ENCODE assay signal across 8 cellular contexts in genomic region chr15:66702035-66702769, GRCh38. TPM values are rescaled to one million over a fixed set of nuclear protein-coding genes. Genes with fewer than 3 reads are reported as not detected.
DNase-seq lines count a peak whose midpoint lies in the region; TF ChIP-seq lines count a peak whose summit lies in the region.

TSS of gene SMAD6 (plus strand) at chr15:66702236. CDS start at chr15:66703259, 1,023 bp downstream.

- TF ChIP-seq RAD21 in SK-N-SH (IDR thresholded peaks at IDR 0.05; ENCODE audit: low read length), result no peak

- WGBS in SK-N-SH (ENCODE audit: low lambda C conversion rate), result 1% methylated on average over 22 of the region's 53 CpGs
- no CpG with 5 or more reads among the region's 53 CpGs for WGBS in neuronal stem cell (ENCODE audit: extremely low coverage in 2 of 2, insufficient read length in 2 of 2, insufficient replicate concordance in 1 of 2), 2 donors

- no peaks in the 10 kb centered on the region for H3K36me3 Mint-ChIP-seq in activated naive CD4-positive, alpha-beta T cell treated with anti-CD3 and anti-CD28 coated beads, Interleukin-2, amount 10 ng/mL, durations not matched to agents 7 days and 5 days

- peaks cover 11% of the 10 kb centered on the region for H3F3A ChIP-seq in SK-N-SH (replicated peaks; ENCODE audit: insufficient read depth)

- H3K4me2 ChIP-seq in SK-N-SH (peak within 1 kb of the TSS; percentile 95), neuronal stem cell (ENCODE audit: insufficient read depth, low read length, poor library complexity, severe bottlenecking) (peak within 1 kb of the TSS; percentile 89)

- no peak within 1 kb of the TSS for H2BK120ac ChIP-seq in neuronal stem cell (ENCODE audit: low read depth, low read length)

- no peak within 1 kb of the TSS for H2BK12ac ChIP-seq in neuronal stem cell (ENCODE audit: low read length)

- no peaks in the 10 kb centered on the region for H3K9me3 ChIP-seq in A673 (ENCODE audit: low read depth, low read length, poor library complexity, severe bottlenecking)
- no peaks in the 10 kb centered on the region for H3K9me3 ChIP-seq in SK-N-SH
- H3K9me3 ChIP-seq in neuronal stem cell (replicated peaks in 1 of 2; ENCODE audit: control insufficient read depth in 2 of 2, insufficient read depth in 1 of 2, low read depth in 1 of 2, low read length in 2 of 2), result no peaks in the 10 kb centered on the region
- H3K9me3 ChIP-seq in stomach smooth muscle (ENCODE audit: control insufficient read depth in 2 of 2, low read length in 2 of 2), result no peaks in the 10 kb centered on the region

- H4K8ac ChIP-seq in neuronal stem cell (ENCODE audit: low read depth, low read length), result no peak within 1 kb of the TSS

- no peak within 1 kb of the TSS for H4K91ac ChIP-seq in neuronal stem cell (ENCODE audit: low read depth, low read length, poor library complexity)

- H3K4me1 ChIP-seq in A673 (ENCODE audit: insufficient read depth, low read length, poor library complexity, severe bottlenecking), result peaks cover 39% of the 10 kb centered on the region
- peaks cover 34 to 36% of the 10 kb centered on the region in 2 experiments for H3K4me1 ChIP-seq in SK-N-SH (ENCODE audit: control insufficient read depth in 1 of 2, insufficient read depth in 2 of 2, low read depth in 1 of 2, low read length in 1 of 2)
- H3K4me1 ChIP-seq in neuronal stem cell (ENCODE audit: control insufficient read depth in 2 of 2, insufficient read depth in 1 of 2, low read depth in 1 of 2, low read length in 2 of 2), result peaks cover 15 to 31% of the 10 kb centered on the region in 2 donors
- peaks cover 47% of the 10 kb centered on the region for H3K4me1 ChIP-seq in stomach smooth muscle (ENCODE audit: control insufficient read depth, insufficient read depth, low read length)

- H3K27me3 Mint-ChIP-seq in activated naive CD4-positive, alpha-beta T cell treated with anti-CD3 and anti-CD28 coated beads, Interleukin-2, amount 10 ng/mL, durations not matched to agents 7 days and 5 days, result peaks cover 57% of the 10 kb centered on the region

- peak within 1 kb of the TSS; percentile 76 for H3K9ac ChIP-seq in SK-N-SH
- H3K9ac ChIP-seq in neuronal stem cell (ENCODE audit: low read depth, low read length, poor library complexity), result peak within 1 kb of the TSS; percentile 89
- H3K9ac ChIP-seq in stomach smooth muscle (ENCODE audit: low read length in 2 of 2), result peak within 1 kb of the TSS; percentile 47 to 51

- CTCF ChIA-PET in A673 (lab: Charles Lee), result interaction anchor here (0.5 to 1.7 kb wide), 5 partner anchors 12 to 1714 kb away, joined by 3 to 9 read pairs (median 4); no protein-coding TSS in a partner anchor
- CTCF ChIA-PET in SK-N-SH (lab: Yijun Ruan, JAX), result interaction anchor here (0.8 to 12.9 kb wide), 9 partner anchors 12 to 149 kb away, joined by 3 to 172 read pairs (median 5); no protein-coding TSS in a partner anchor
- CTCF ChIA-PET in activated naive CD4-positive, alpha-beta T cell treated with anti-CD3 and anti-CD28 coated beads, Interleukin-2, amount 10 ng/mL, durations not matched to agents 7 days and 5 days (lab: Charles Lee), result interaction anchor here (1.5 kb wide), 2 partner anchors 12 to 64 kb away, joined by 3 to 4 read pairs; no protein-coding TSS in a partner anchor

- H3K27ac ChIP-seq in A673 (ENCODE audit: low read depth, low read length, poor library complexity, severe bottlenecking) (peak within 1 kb of the TSS; percentile 82), SK-N-SH (ENCODE audit: low read depth in 2 of 2, low read length in 1 of 2) (peak within 1 kb of the TSS; percentile 89), neuronal stem cell (replicated peaks; ENCODE audit: low read length) (peak within 1 kb of the TSS; percentile 0), stomach smooth muscle (ENCODE audit: low read length) (peak within 1 kb of the TSS; percentile 67)

- H3K4ac ChIP-seq in neuronal stem cell (ENCODE audit: low read length), result no peak within 1 kb of the TSS

- H2AFZ ChIP-seq in SK-N-SH (ENCODE audit: low read depth), result peak within 1 kb of the TSS; percentile 90
- H2AFZ ChIP-seq in neuronal stem cell (ENCODE audit: low read length), result peak within 1 kb of the TSS; percentile 85

- peak within 1 kb of the TSS; percentile 66 for H2AK5ac ChIP-seq in neuronal stem cell (ENCODE audit: low read depth, low read length)

- H3K23ac ChIP-seq in neuronal stem cell (ENCODE audit: low read depth, low read length, poor library complexity), result peak within 1 kb of the TSS; percentile 78

- H3K18ac ChIP-seq in neuronal stem cell (ENCODE audit: low read length), result peak within 1 kb of the TSS; percentile 96

- peak within 1 kb of the TSS; percentile 50 for H2BK15ac ChIP-seq in neuronal stem cell (ENCODE audit: low read length)

- POLR2A ChIA-PET in A673 (lab: Charles Lee; ENCODE audit: low non-redundant PET) (interaction anchor here (0.7 kb wide), 1 partner anchor 80 kb away, joined by 3 read pairs; no protein-coding TSS in a partner anchor), SK-N-SH (lab: Yijun Ruan, JAX) (interaction anchor here (0.6 kb wide), 2 partner anchors 13 to 52 kb away, joined by 3 to 9 read pairs; no protein-coding TSS in a partner anchor)

- H2BK5ac ChIP-seq in neuronal stem cell (ENCODE audit: low read length), result no peak within 1 kb of the TSS

- intact Hi-C loops in A673 (cut with micrococcal nuclease; ENCODE audit: unreplicated experiment), result loop anchor here (2.0 to 5.0 kb wide), 4 partner anchors 65 to 149 kb away; no protein-coding TSS in a partner anchor

- peak within 1 kb of the TSS; percentile 63 for H3K4me3 ChIP-seq in A673 (ENCODE audit: low read depth, low read length, poor library complexity, severe bottlenecking)
- H3K4me3 ChIP-seq in SK-N-SH (ENCODE audit: low read depth in 2 of 2, low read length in 1 of 2), result peak within 1 kb of the TSS; percentile 68 to 72
- peak within 1 kb of the TSS; percentile 55 to 83 for H3K4me3 ChIP-seq in neuronal stem cell (ENCODE audit: low read length in 2 of 2)
- peak within 1 kb of the TSS; percentile 79 to 86 for H3K4me3 ChIP-seq in stomach smooth muscle (ENCODE audit: low read length in 2 of 2)

- no peaks in the 10 kb centered on the region for H3K27me3 ChIP-seq in A673 (replicated peaks; ENCODE audit: insufficient read depth, low read depth, low read length, poor library complexity)
- H3K27me3 ChIP-seq in SK-N-SH (ENCODE audit: insufficient read depth), result no peaks in the 10 kb centered on the region
- H3K27me3 ChIP-seq in neuronal stem cell (ENCODE audit: control insufficient read depth in 3 of 3, insufficient read depth in 3 of 3, low read depth in 1 of 3, low read length in 3 of 3), result peaks cover 0 to 31% (median 0%) of the 10 kb centered on the region in 3 experiments
- H3K27me3 ChIP-seq in stomach smooth muscle (ENCODE audit: control insufficient read depth in 1 of 2, insufficient read depth in 2 of 2, low read length in 2 of 2), result no peaks in the 10 kb centered on the region

- no peaks in the 10 kb centered on the region for H3K9me3 Mint-ChIP-seq in activated naive CD4-positive, alpha-beta T cell treated with anti-CD3 and anti-CD28 coated beads, Interleukin-2, amount 10 ng/mL, durations not matched to agents 7 days and 5 days

- H3K79me1 ChIP-seq in neuronal stem cell (ENCODE audit: low read depth, low read length), result no peaks in the 10 kb centered on the region

- TF ChIP-seq EP300 in SK-N-SH (IDR thresholded peaks at IDR 0.05; ENCODE audit: borderline replicate concordance in 1 of 2, low read depth in 1 of 2, low read length in 1 of 2), result peak in 1 of 2 experiments; percentile 44; a peak in 1 of 4 replicates

- H3K4me1 Mint-ChIP-seq in activated naive CD4-positive, alpha-beta T cell treated with anti-CD3 and anti-CD28 coated beads, Interleukin-2, amount 10 ng/mL, durations not matched to agents 7 days and 5 days, result peaks cover 25% of the 10 kb centered on the region

- BruUV-seq in A673 (replicated peaks; lab: Mats Ljungman, UMichigan), result no TSS peak

- H3K4me3 Mint-ChIP-seq in activated naive CD4-positive, alpha-beta T cell treated with anti-CD3 and anti-CD28 coated beads, Interleukin-2, amount 10 ng/mL, durations not matched to agents 7 days and 5 days, result peak within 1 kb of the TSS; percentile 81

- peak within 1 kb of the TSS; percentile 83 for H3K27ac Mint-ChIP-seq in activated naive CD4-positive, alpha-beta T cell treated with anti-CD3 and anti-CD28 coated beads, Interleukin-2, amount 10 ng/mL, durations not matched to agents 7 days and 5 days

- no peaks in the 10 kb centered on the region for H3K36me3 ChIP-seq in A673 (ENCODE audit: insufficient read depth, low read length, poor library complexity, severe bottlenecking)
- peaks cover 0 to 6% of the 10 kb centered on the region in 2 experiments for H3K36me3 ChIP-seq in SK-N-SH (replicated peaks in 1 of 2; ENCODE audit: control insufficient read depth in 1 of 2, insufficient read depth in 2 of 2, low read length in 1 of 2)
- H3K36me3 ChIP-seq in neuronal stem cell (replicated peaks in 1 of 2; ENCODE audit: control insufficient read depth in 2 of 2, insufficient read depth in 2 of 2, low read length in 2 of 2), result no peaks in the 10 kb centered on the region
- no peaks in the 10 kb centered on the region for H3K36me3 ChIP-seq in stomach smooth muscle (ENCODE audit: control insufficient read depth in 2 of 2, insufficient read depth in 2 of 2, low read length in 2 of 2)

- no peak within 1 kb of the TSS for H3K14ac ChIP-seq in neuronal stem cell (ENCODE audit: low read length)

- peak; percentile 100 for DNase-seq in A673 (ENCODE audit: low spot score)
- DNase-seq in GM19238 (ENCODE audit: insufficient read length, low spot score), result peak; percentile 63
- DNase-seq in NCI-H1048 (lab: John Stamatoyannopoulos, UW), result peak; percentile 93
- peak; percentile 82 for DNase-seq in SK-N-SH
- DNase-seq in activated naive CD4-positive, alpha-beta T cell treated with anti-CD3 and anti-CD28 coated beads, Interleukin-2, amount 10 ng/mL, durations not matched to agents 7 days and 5 days, result peak; percentile 88
- DNase-seq in germinal center (ENCODE audit: low spot score), result peak; percentile 79
- peak; percentile 97 for DNase-seq in neuronal stem cell (ENCODE audit: low spot score)

- no peaks in the 10 kb centered on the region for H3K9me2 ChIP-seq in SK-N-SH

- H4K20me1 ChIP-seq in SK-N-SH (ENCODE audit: insufficient read depth), result peaks cover 39% of the 10 kb centered on the region

- no peak for TF ChIP-seq CTCF in A673 (conservative IDR thresholded peaks at IDR 0.05; ENCODE audit: low read depth, low read length)
- no peak for TF ChIP-seq CTCF in SK-N-SH (IDR thresholded peaks at IDR 0.05)

- H3K79me2 ChIP-seq in SK-N-SH (ENCODE audit: insufficient read depth), result peaks cover 50% of the 10 kb centered on the region

TF ChIP-seq in SK-N-SH, 30 proteins besides CTCF, POLR2A, EP300 and RAD21 (continues in another document):
- peak; percentile 81 for TF ChIP-seq POLR2AphosphoS5 (IDR thresholded peaks at IDR 0.05; ENCODE audit: low read depth, low read length)

RNA-seq across cellular contexts. Expression of gene SMAD6, which starts in this region (rescaled TPM):
- total RNA-seq in A673 (2021), result 50.1 and 63.9 TPM in 2 replicates
- polyA plus RNA-seq in SK-N-SH (2012; rRNA removed), result 3.8 and 4.5 TPM in 2 replicates
- 2.1 and 3.6 TPM in 2 replicates for polyA plus RNA-seq in SK-N-SH (2012; cell fraction: cytosol; rRNA removed)
- polyA plus RNA-seq in SK-N-SH (2012; cell fraction: nucleus; rRNA removed), result 16.1 and 18.7 TPM in 2 replicates
- polyA plus RNA-seq in neuronal stem cell (2013, experiment 1 of 2), result 0.98 TPM
- 1.0 TPM for polyA plus RNA-seq in neuronal stem cell (2013, experiment 2 of 2)

Comparison
In these comparisons a context has a peak if more than half of its experiments do, and no peak if none do; other contexts are left out.
1. Peak in every context shown above with its lines: DNase-seq, H3K4me3 ChIP-seq and H3K27ac ChIP-seq.
2. H3K27ac ChIP-seq: peak in every context shown above with its lines; median percentile 89 in SK-N-SH; 82 in A673; 67 in stomach smooth muscle; 0 in neuronal stem cell.